Comparison of ENCODE assay signal across 8 cellular contexts in genomic region chr16:89700100-89700648, GRCh38. TPM values are rescaled to one million over a fixed set of nuclear protein-coding genes. Genes with fewer than 3 reads are reported as not detected.
DNase-seq lines count a peak whose midpoint lies in the region; ATAC-seq, FAIRE-seq and TF ChIP-seq lines count a peak whose summit lies in the region.

No MANE protein-coding gene starts in this region.

- ATAC-seq in CD4-positive, alpha-beta T cell (ENCODE audit: poor library complexity) = peak; percentile 13
- ATAC-seq in GM19455 (IDR thresholded peaks at IDR 0.05; ENCODE audit: unreplicated experiment) = peak; percentile 39
- ATAC-seq in memory B cell (ENCODE audit: low read depth) = peak; percentile 34

- WGBS in H1 (ENCODE audit: extremely low coverage in 1 of 2, insufficient coverage in 1 of 2, insufficient read length in 1 of 2, insufficient replicate concordance in 2 of 2, low coverage in 1 of 2, low lambda C conversion rate in 2 of 2, missing lambda C conversion rate in 1 of 2), 2 experiments = 6% methylated on average over 30 of the region's 30 CpGs; no CpG with 5 or more reads in 1 of the 2 experiments

- no peak overlapping the region for H3K23ac ChIP-seq in H1 (ENCODE audit: insufficient read length)

- H4K20me1 ChIP-seq in H1 (replicated peaks in 1 of 2; ENCODE audit: control insufficient read depth in 1 of 2, insufficient read depth in 2 of 2, low read length in 2 of 2) = peaks cover 0 to 23% of the 10 kb centered on the region in 2 experiments

- H2BK12ac ChIP-seq in H1 (ENCODE audit: low read depth, low read length) = no peak overlapping the region

- H3K27me3 Mint-ChIP-seq in CD4-positive, alpha-beta T cell = no peaks in the 10 kb centered on the region
- H3K27me3 Mint-ChIP-seq in memory B cell = no peaks in the 10 kb centered on the region

- no peaks in the 10 kb centered on the region for H3K27me3 ChIP-seq in CD4-positive, alpha-beta T cell (ENCODE audit: control insufficient read depth, insufficient read depth, low read length)
- H3K27me3 ChIP-seq in H1 (replicated peaks in 1 of 4; ENCODE audit: control insufficient read depth in 3 of 4, extremely low read depth in 1 of 4, insufficient read depth in 3 of 4, low read length in 3 of 4) = peaks cover 0 to 9% (median 2%) of the 10 kb centered on the region in 4 experiments; a peak in 3 of 7 replicates

- H2BK15ac ChIP-seq in H1 (ENCODE audit: low read length) = peak overlapping the region; percentile 88; the same call in 1 of the 2 replicates

- H3K4me3 ChIP-seq in H1 (ENCODE audit: extremely low read depth in 1 of 4, insufficient read depth in 2 of 4, low read depth in 3 of 4, low read length in 4 of 4) = peak overlapping the region; percentile 49 to 78 (median 74)

- no peak overlapping the region for H2BK120ac ChIP-seq in H1 (replicated peaks; ENCODE audit: low read depth, low read length)

- H4K5ac ChIP-seq in H1 (ENCODE audit: insufficient read length, low read depth, low read length) = no peak overlapping the region

- no peak overlapping the region for H2AFZ ChIP-seq in H1 (ENCODE audit: low read length)

- peaks cover 0 to 15% (median under 1%) of the 10 kb centered on the region in 4 experiments; a peak in 3 of 8 replicates for H3K36me3 ChIP-seq in H1 (ENCODE audit: control insufficient read depth in 2 of 4, insufficient read depth in 4 of 4, low read length in 3 of 4)

- no peaks in the 10 kb centered on the region for H3K9me3 ChIP-seq in CD4-positive, alpha-beta T cell (ENCODE audit: control insufficient read depth, low read length)
- no peaks in the 10 kb centered on the region for H3K9me3 ChIP-seq in H1 (ENCODE audit: insufficient read depth in 2 of 2, low read depth in 1 of 2, low read length in 1 of 2)

- H3K27ac ChIP-seq in CD4-positive, alpha-beta T cell (ENCODE audit: low read depth, low read length) = peak overlapping the region; percentile 77
- H3K27ac ChIP-seq in H1 (ENCODE audit: low read depth, low read length) = peak overlapping the region; percentile 28; the same call in 1 of the 2 replicates

- H2BK5ac ChIP-seq in H1 (ENCODE audit: low read depth, low read length) = peak overlapping the region; percentile 60; the same call in 1 of the 2 replicates

- no peak overlapping the region for H4K91ac ChIP-seq in H1 (replicated peaks; ENCODE audit: insufficient read length, low read length)

- H3K4ac ChIP-seq in H1 (replicated peaks; ENCODE audit: insufficient read length, low read depth, low read length) = peak overlapping the region; percentile 65

- CTCF ChIA-PET in CD4-positive, alpha-beta T cell (lab: Charles Lee) = interaction anchor here (0.7 to 5.9 kb wide), 36 partner anchors 11 to 217 kb away, joined by 3 to 73 read pairs (median 4); partner anchors contain the start of genes CDK10, CHMP1A, FANCA and SPATA33
- CTCF ChIA-PET in H1 (lab: Charles Lee; ENCODE audit: partially characterized antibody) = interaction anchor here (0.7 to 3.7 kb wide), 19 partner anchors 11 to 225 kb away, joined by 3 to 36 read pairs (median 5); partner anchors contain the start of gene CPNE7

- H3K18ac ChIP-seq in H1 (ENCODE audit: extremely low read depth, low read length) = peak overlapping the region; percentile 78

- no peaks in the 10 kb centered on the region for H3K79me1 ChIP-seq in H1 (ENCODE audit: low read depth, low read length)

- H3K4me1 Mint-ChIP-seq in CD4-positive, alpha-beta T cell (ENCODE audit: low read depth) = peaks cover 16% of the 10 kb centered on the region
- peaks cover 11% of the 10 kb centered on the region for H3K4me1 Mint-ChIP-seq in memory B cell

- H2BK20ac ChIP-seq in H1 (ENCODE audit: low read length) = no peak overlapping the region

- intact Hi-C loops in CD4-positive, alpha-beta T cell (cut with DNase I, micrococcal nuclease) = loop anchor here (1.0 to 5.0 kb wide), 5 partner anchors 14 to 317 kb away; partner anchors contain the start of genes CDK10 (in 1 of the 2) and DBNDD1 (in 1 of the 2)

- TF ChIP-seq POLR2A in H1 (IDR thresholded peaks at IDR 0.05; ENCODE audit: control extremely low read depth in 1 of 2, low read depth in 2 of 2, low read length in 2 of 2) = peak in 1 of 2 experiments; percentile 53; a peak in 1 of 3 replicates

- no peak overlapping the region for H3K14ac ChIP-seq in H1 (ENCODE audit: insufficient read length)

- POLR2A ChIA-PET in CD4-positive, alpha-beta T cell (lab: Charles Lee) = interaction anchor here (0.6 to 4.4 kb wide), 18 partner anchors 11 to 1981 kb away, joined by 3 to 35 read pairs (median 4); partner anchors contain the start of genes CDK10, FANCA, TCF25 and VPS9D1
- POLR2A ChIA-PET in H1 (lab: Charles Lee; ENCODE audit: partially characterized antibody) = interaction anchor here (0.6 to 5.3 kb wide), 24 partner anchors 8 to 211 kb away, joined by 3 to 59 read pairs (median 3); partner anchors contain the start of genes CDK10, CHMP1A, CPNE7 and FANCA

- peaks cover 21% of the 10 kb centered on the region for H3K36me3 Mint-ChIP-seq in CD4-positive, alpha-beta T cell (ENCODE audit: low read depth)
- no peaks in the 10 kb centered on the region for H3K36me3 Mint-ChIP-seq in memory B cell

- no peak for FAIRE-seq in H1 (lab: Jason Lieb, UNC)

- H3K79me2 ChIP-seq in H1 (ENCODE audit: control insufficient read depth in 1 of 2, insufficient read depth in 2 of 2, low read length in 2 of 2) = no peaks in the 10 kb centered on the region

- H3K4me1 ChIP-seq in H1 (replicated peaks in 1 of 4; ENCODE audit: control insufficient read depth in 3 of 4, insufficient read depth in 4 of 4, low read length in 3 of 4) = peaks cover 0 to 11% (median 5%) of the 10 kb centered on the region in 4 experiments; a peak in 5 of 7 replicates

- H3K4me2 ChIP-seq in H1 (ENCODE audit: insufficient read depth in 1 of 2, low read depth in 2 of 2, low read length in 2 of 2) = peak overlapping the region; percentile 67 to 96

- peak overlapping the region; percentile 83 for H3K4me3 Mint-ChIP-seq in CD4-positive, alpha-beta T cell
- H3K4me3 Mint-ChIP-seq in memory B cell = peak overlapping the region; percentile 87

- H3K27ac Mint-ChIP-seq in CD4-positive, alpha-beta T cell = peak overlapping the region; percentile 81
- H3K27ac Mint-ChIP-seq in memory B cell = peak overlapping the region; percentile 86

- peak; percentile 87 to 95 (median 94) for DNase-seq in CD4-positive, alpha-beta T cell
- DNase-seq in HUDEP-2 (lab: John Stamatoyannopoulos, UW; ENCODE audit: unreplicated experiment in 76 of 76) = peak in 74 of 76 experiments; percentile 68 to 99 (median 95)
- DNase-seq in NOMO-1 treated with dmso at 0.1 percent for 144 hours (lab: John Stamatoyannopoulos, UW; ENCODE audit: unreplicated experiment) = peak; percentile 94
- DNase-seq in activated CD8-positive, alpha-beta memory T cell treated with anti-CD3 and anti-CD28 coated beads, Interleukin-2, amount 50 U/mL, for 1 hour (ENCODE audit: extremely low read depth) = peak; percentile 95
- peak; percentile 98 for DNase-seq in H1 (ENCODE audit: low read depth in 1 of 2, low spot score in 2 of 2)
- peak; percentile 94 to 95 for DNase-seq in memory B cell (ENCODE audit: low spot score in 2 of 2)
- DNase-seq in stimulated activated CD8-positive, alpha-beta memory T cell treated with anti-CD3 and anti-CD28 coated beads, Interleukin-12 subunit alpha, Interleukin-12 subunit beta, amount 100 ng/mL, for 1 hour (ENCODE audit: low read depth) = peak; percentile 97

- TF ChIP-seq CTCF in CD4-positive, alpha-beta T cell (IDR thresholded peaks at IDR 0.05) = peak; percentile 80
- TF ChIP-seq CTCF in H1 (IDR thresholded peaks at IDR 0.05; ENCODE audit: control extremely low read depth in 1 of 3, insufficient read depth in 1 of 3, low read depth in 1 of 3, low read length in 3 of 3) = peak; percentile 22 to 56 (median 32)

- H2AK5ac ChIP-seq in H1 (ENCODE audit: low read depth, low read length) = no peak overlapping the region

- TF ChIP-seq RAD21 in H1 (IDR thresholded peaks at IDR 0.05 in 1 of 2, conservative IDR thresholded peaks at IDR 0.05 in 1 of 2; ENCODE audit: low read depth in 2 of 2, low read length in 2 of 2) = peak; percentile 54 to 61

- peak in 1 of 2 experiments; percentile 73; a peak in 1 of 3 replicates for TF ChIP-seq EP300 in H1 (IDR thresholded peaks at IDR 0.05; ENCODE audit: borderline replicate concordance in 1 of 2, low read depth in 2 of 2, low read length in 2 of 2)

- H4K8ac ChIP-seq in H1 (ENCODE audit: extremely low read depth, insufficient read depth, low read length) = no peak overlapping the region; the same call in 1 of the 2 replicates

- no peaks in the 10 kb centered on the region for H3K9me3 Mint-ChIP-seq in CD4-positive, alpha-beta T cell
- H3K9me3 Mint-ChIP-seq in memory B cell = no peaks in the 10 kb centered on the region

- no peak overlapping the region for H3K56ac ChIP-seq in H1 (replicated peaks; ENCODE audit: insufficient read length, low read depth, low read length)

- H3K9ac ChIP-seq in H1 (replicated peaks in 1 of 4; ENCODE audit: extremely low read depth in 1 of 4, low read depth in 3 of 4, low read length in 3 of 4) = peak overlapping the region in 2 of 4 experiments; percentile 65 to 68; a peak in 2 of 7 replicates

- peaks cover 13% of the 10 kb centered on the region; the same call in 1 of the 2 replicates for H3K23me2 ChIP-seq in H1 (ENCODE audit: low read depth, low read length)

RNA-seq across cellular contexts. Expression of gene SPATA2L, which starts 1.3 kb away (rescaled TPM):
- 10 to 100 TPM; 26.1 to 28.3 TPM for total RNA-seq in CD4-positive, alpha-beta T cell
- total RNA-seq in H1 (2021; fragmentation: NEBNext Ultra II Directional; extraction: Animal tissue kit (Norgen Biotek cat#: 25700)) = 12.5 and 12.7 TPM in 2 replicates
- 9.3 and 17.7 TPM in 2 replicates for polyA plus RNA-seq in H1 (2011; rRNA removed)
- polyA plus RNA-seq in H1 (2011; cell fraction: cytosol; rRNA removed) = 13.4 TPM
- 16.3 TPM for polyA plus RNA-seq in H1 (2011; cell fraction: nucleus; rRNA removed)
- 5.2 to 10.1 TPM (median 9.8 TPM) in 4 replicates for polyA plus RNA-seq in H1 (2012, experiment 1 of 2)
- 10.5 TPM for polyA plus RNA-seq in H1 (2012, experiment 2 of 2)
- polyA plus RNA-seq in H1 (2013, experiment 1 of 2) = 5.4 TPM
- 4.9 TPM for polyA plus RNA-seq in H1 (2013, experiment 2 of 2)
- 3.4 and 3.5 TPM in 2 replicates for polyA minus RNA-seq in H1 (2011; rRNA and poly(A)+ RNA removed)
- polyA minus RNA-seq in H1 (2011; cell fraction: cytosol; rRNA and poly(A)+ RNA removed) = 9.9 TPM
- polyA minus RNA-seq in H1 (2011; cell fraction: nucleus; rRNA and poly(A)+ RNA removed) = 16.0 TPM

RNA-seq across cellular contexts. Expression of gene CDK10, which starts 13.7 kb away (rescaled TPM):
- total RNA-seq in CD4-positive, alpha-beta T cell = 10 to 100 TPM; 58.9 to 62.8 TPM
- 76.8 and 83.9 TPM in 2 replicates for total RNA-seq in H1 (2021; fragmentation: NEBNext Ultra II Directional; extraction: Animal tissue kit (Norgen Biotek cat#: 25700))
- 49.5 and 87.5 TPM in 2 replicates for polyA plus RNA-seq in H1 (2011; rRNA removed)
- 91.7 TPM for polyA plus RNA-seq in H1 (2011; cell fraction: cytosol; rRNA removed)
- polyA plus RNA-seq in H1 (2011; cell fraction: nucleus; rRNA removed) = 406 TPM
- polyA plus RNA-seq in H1 (2012, experiment 1 of 2) = 82.0 to 144 TPM (median 116 TPM) in 4 replicates
- 45.2 TPM for polyA plus RNA-seq in H1 (2012, experiment 2 of 2)
- 49.2 TPM for polyA plus RNA-seq in H1 (2013, experiment 1 of 2)
- 43.1 TPM for polyA plus RNA-seq in H1 (2013, experiment 2 of 2)
- 36.6 and 43.1 TPM in 2 replicates for polyA minus RNA-seq in H1 (2011; rRNA and poly(A)+ RNA removed)
- 64.7 TPM for polyA minus RNA-seq in H1 (2011; cell fraction: cytosol; rRNA and poly(A)+ RNA removed)
- 58.6 TPM for polyA minus RNA-seq in H1 (2011; cell fraction: nucleus; rRNA and poly(A)+ RNA removed)

RNA-seq across cellular contexts. Expression of gene VPS9D1, which starts 20.5 kb away (rescaled TPM):
- 10 to 100 TPM; 18.5 to 21.8 TPM for total RNA-seq in CD4-positive, alpha-beta T cell
- 5.4 and 5.8 TPM in 2 replicates for total RNA-seq in H1 (2021; fragmentation: NEBNext Ultra II Directional; extraction: Animal tissue kit (Norgen Biotek cat#: 25700))
- polyA plus RNA-seq in H1 (2011; rRNA removed) = 2.9 and 6.0 TPM in 2 replicates
- 4.7 TPM for polyA plus RNA-seq in H1 (2011; cell fraction: cytosol; rRNA removed)
- 26.8 TPM for polyA plus RNA-seq in H1 (2011; cell fraction: nucleus; rRNA removed)
- polyA plus RNA-seq in H1 (2012, experiment 1 of 2) = 3.1 to 5.6 TPM (median 5.0 TPM) in 4 replicates
- 3.6 TPM for polyA plus RNA-seq in H1 (2012, experiment 2 of 2)
- 2.7 TPM for polyA plus RNA-seq in H1 (2013, experiment 1 of 2)
- polyA plus RNA-seq in H1 (2013, experiment 2 of 2) = 2.2 TPM
- 1.1 and 1.4 TPM in 2 replicates for polyA minus RNA-seq in H1 (2011; rRNA and poly(A)+ RNA removed)
- polyA minus RNA-seq in H1 (2011; cell fraction: cytosol; rRNA and poly(A)+ RNA removed) = 1.8 TPM
- polyA minus RNA-seq in H1 (2011; cell fraction: nucleus; rRNA and poly(A)+ RNA removed) = 4.0 TPM

RNA-seq across cellular contexts. Expression of gene ZNF276, which starts 21.2 kb away (rescaled TPM):
- 100 to 1,000 TPM; 127 to 137 TPM for total RNA-seq in CD4-positive, alpha-beta T cell
- 9.3 and 9.6 TPM in 2 replicates for total RNA-seq in H1 (2021; fragmentation: NEBNext Ultra II Directional; extraction: Animal tissue kit (Norgen Biotek cat#: 25700))
- 6.4 and 10.0 TPM in 2 replicates for polyA plus RNA-seq in H1 (2011; rRNA removed)
- polyA plus RNA-seq in H1 (2011; cell fraction: cytosol; rRNA removed) = 8.0 TPM
- 32.3 TPM for polyA plus RNA-seq in H1 (2011; cell fraction: nucleus; rRNA removed)
- polyA plus RNA-seq in H1 (2012, experiment 1 of 2) = 7.8 to 13.8 TPM (median 13.0 TPM) in 4 replicates
- polyA plus RNA-seq in H1 (2012, experiment 2 of 2) = 3.1 TPM
- polyA plus RNA-seq in H1 (2013, experiment 1 of 2) = 3.9 TPM
- 3.3 TPM for polyA plus RNA-seq in H1 (2013, experiment 2 of 2)
- polyA minus RNA-seq in H1 (2011; rRNA and poly(A)+ RNA removed) = 4.4 and 6.2 TPM in 2 replicates
- polyA minus RNA-seq in H1 (2011; cell fraction: cytosol; rRNA and poly(A)+ RNA removed) = 11.2 TPM
- polyA minus RNA-seq in H1 (2011; cell fraction: nucleus; rRNA and poly(A)+ RNA removed) = 11.4 TPM

RNA-seq across cellular contexts. Expression of gene SPATA33, which starts 42.5 kb away (rescaled TPM):
- 1 to 10 TPM; 4.4 to 7.1 TPM for total RNA-seq in CD4-positive, alpha-beta T cell
- 13.5 and 16.9 TPM in 2 replicates for total RNA-seq in H1 (2021; fragmentation: NEBNext Ultra II Directional; extraction: Animal tissue kit (Norgen Biotek cat#: 25700))
- polyA plus RNA-seq in H1 (2011; rRNA removed) = 5.4 and 8.4 TPM in 2 replicates
- polyA plus RNA-seq in H1 (2011; cell fraction: cytosol; rRNA removed) = 6.2 TPM
- polyA plus RNA-seq in H1 (2011; cell fraction: nucleus; rRNA removed) = 7.4 TPM
- polyA plus RNA-seq in H1 (2012, experiment 1 of 2) = 6.9 to 11.5 TPM (median 10.4 TPM) in 4 replicates
- polyA plus RNA-seq in H1 (2012, experiment 2 of 2) = 7.0 TPM
- polyA plus RNA-seq in H1 (2013, experiment 1 of 2) = 14.6 TPM
- 15.6 TPM for polyA plus RNA-seq in H1 (2013, experiment 2 of 2)
- polyA minus RNA-seq in H1 (2011; rRNA and poly(A)+ RNA removed) = 6.0 TPM in 2 replicates
- polyA minus RNA-seq in H1 (2011; cell fraction: cytosol; rRNA and poly(A)+ RNA removed) = 11.2 TPM
- polyA minus RNA-seq in H1 (2011; cell fraction: nucleus; rRNA and poly(A)+ RNA removed) = 8.0 TPM

Comparison
In these comparisons a context has a peak if more than half of its experiments do, and no peak if none do; other contexts are left out.
1. Peak in every context shown above with its lines: DNase-seq, ATAC-seq, H3K4me3 ChIP-seq and H3K27ac ChIP-seq.